In the genomic region with DNA sequence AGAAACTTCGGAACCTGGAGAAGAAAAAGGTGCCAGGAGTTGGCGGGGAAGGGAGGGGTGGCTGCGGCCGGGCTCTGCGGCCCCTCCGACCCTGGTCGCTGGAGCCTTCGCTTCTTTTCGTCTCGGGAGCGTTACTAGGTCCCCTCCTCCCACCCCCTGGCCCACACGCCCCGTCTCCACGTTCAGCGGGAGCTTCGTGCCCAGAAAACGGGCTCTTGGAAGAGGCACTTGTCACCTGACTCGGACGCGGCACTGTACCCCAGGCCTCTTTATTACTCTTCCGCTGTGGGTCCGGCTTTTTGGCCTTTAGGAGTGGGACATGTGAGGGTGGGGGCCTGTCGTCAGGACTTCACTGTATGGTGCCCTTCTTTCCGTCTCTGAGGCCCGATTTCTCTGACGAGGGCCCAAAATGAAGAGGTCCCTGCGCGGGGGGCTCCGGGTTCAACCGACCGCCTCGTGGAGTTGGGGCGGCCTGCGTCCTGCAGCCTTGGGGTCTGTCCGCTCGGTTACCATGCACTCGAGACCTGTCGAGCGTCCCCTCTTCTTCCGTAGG, we compare ENCODE assay signal across 8 cellular contexts. TPM values are rescaled to one million over a fixed set of nuclear protein-coding genes. Genes with fewer than 3 reads are reported as not detected.
DNase-seq lines count a peak whose midpoint lies in the region; ATAC-seq and TF ChIP-seq lines count a peak whose summit lies in the region.

No MANE protein-coding gene starts in this region.

- peak; percentile 0; the same call in 1 of the 2 replicates for ATAC-seq in HCT116
- ATAC-seq in activated B cell treated with CpG ODN at 0.5 μM for 24 hours (ENCODE audit: low read depth): no peak
- no peak for ATAC-seq in HG02852 (IDR thresholded peaks at IDR 0.05; ENCODE audit: unreplicated experiment)

- POLR2A ChIA-PET in HCT116 (lab: Charles Lee) (interaction anchor here (1.0 kb wide), 1 partner anchor 54 kb away, joined by 3 read pairs; no protein-coding TSS in a partner anchor), activated B cell treated with CpG ODN at 0.5 μM for 24 hours (lab: Charles Lee) (interaction anchor here (0.5 to 4.1 kb wide), 8 partner anchors 9 to 379 kb away, joined by 3 to 95 read pairs (median 4); a partner anchor contains a TSS)

- H3K9me2 ChIP-seq in HCT116 (ENCODE audit: insufficient read depth): no peaks in the 10 kb centered on the region; the same call in 1 of the 2 replicates

- H3K4me2 ChIP-seq in HCT116 (ENCODE audit: low read length): peak overlapping the region; percentile 65

- DNase-seq in CD14-positive monocyte (ENCODE audit: low spot score): no peak
- no peak for DNase-seq in HCT116 (ENCODE audit: low read depth, low spot score)
- DNase-seq in activated B cell treated with CpG ODN at 0.5 μM for 24 hours: peak; percentile 37
- DNase-seq in effector memory CD4-positive, alpha-beta T cell: peak in 1 of 3 donors; percentile 11
- no peak for DNase-seq in middle frontal gyrus (ENCODE audit: extremely low spot score, low spot score)

- no peak for TF ChIP-seq RAD21 in HCT116 (IDR thresholded peaks at IDR 0.05; ENCODE audit: low read depth)

- intact Hi-C loops in CD14-positive monocyte (cut with micrococcal nuclease) (loop anchor here in 1 of 2 donors (5.0 to 10.0 kb wide), 3 partner anchors 55 to 798 kb away; a partner anchor contains a TSS), HCT116 (cut with micrococcal nuclease) (loop anchor here (2.0 to 5.0 kb wide), 2 partner anchors 52 to 55 kb away; a partner anchor contains a TSS), activated B cell treated with CpG ODN at 0.5 μM for 24 hours (cut with micrococcal nuclease) (loop anchor here (1.0 to 5.0 kb wide), 8 partner anchors 35 to 892 kb away; a partner anchor contains a TSS)

- peaks cover 3 to 20% of the 10 kb centered on the region in 2 experiments; a peak in 3 of 4 replicates for H3K36me3 ChIP-seq in HCT116 (ENCODE audit: control insufficient read depth in 1 of 2, insufficient read depth in 2 of 2, low read length in 2 of 2)
- H3K36me3 ChIP-seq in effector memory CD4-positive, alpha-beta T cell (ENCODE audit: control insufficient read depth, insufficient read depth, low read length): peaks cover 3% of the 10 kb centered on the region
- H3K36me3 ChIP-seq in muscle layer of colon (ENCODE audit: insufficient read depth, low read length): peaks cover 11% of the 10 kb centered on the region
- peaks cover 0 to 7% (median 2%) of the 10 kb centered on the region in 5 donors for H3K36me3 ChIP-seq in subcutaneous abdominal adipose tissue (ENCODE audit: control insufficient read depth in 5 of 5, insufficient read depth in 5 of 5, low read length in 5 of 5)

- no peak for TF ChIP-seq POLR2A in HCT116 (IDR thresholded peaks at IDR 0.05; ENCODE audit: borderline replicate concordance, extremely low read depth, insufficient read depth, insufficient read length)

- RAD21 ChIA-PET in HCT116 (lab: Charles Lee; ENCODE audit: low non-redundant PET in 1 of 2, low total read pairs in 2 of 2, uncharacterized antibody in 2 of 2, unreplicated experiment in 2 of 2): interaction anchor here in 1 of 2 experiments (0.7 kb wide), 1 partner anchor 770 kb away, joined by 3 read pairs; no protein-coding TSS in a partner anchor

- no peaks in the 10 kb centered on the region for H3K9me3 Mint-ChIP-seq in CD14-positive monocyte
- no peaks in the 10 kb centered on the region for H3K9me3 Mint-ChIP-seq in activated B cell treated with CpG ODN at 0.5 μM for 24 hours

- H3K4me1 ChIP-seq in HCT116 (ENCODE audit: control insufficient read depth in 1 of 2, insufficient read depth in 2 of 2, low read length in 2 of 2): peaks cover 17 to 40% of the 10 kb centered on the region in 2 experiments; a peak in 3 of 4 replicates
- peaks cover 29% of the 10 kb centered on the region for H3K4me1 ChIP-seq in effector memory CD4-positive, alpha-beta T cell (ENCODE audit: control insufficient read depth, insufficient read depth, low read length, poor library complexity, severe bottlenecking)
- H3K4me1 ChIP-seq in muscle layer of colon (ENCODE audit: insufficient read depth, low read length): peaks cover 46% of the 10 kb centered on the region
- H3K4me1 ChIP-seq in subcutaneous abdominal adipose tissue (ENCODE audit: control insufficient read depth in 5 of 5, insufficient read depth in 5 of 5, low read length in 5 of 5): peaks cover 4 to 56% (median 55%) of the 10 kb centered on the region in 5 donors

- H3K4me3 Mint-ChIP-seq in CD14-positive monocyte (peak overlapping the region; percentile 98 to 99), activated B cell treated with CpG ODN at 0.5 μM for 24 hours (peak overlapping the region; percentile 99)

- peaks cover 55% of the 10 kb centered on the region for H3K79me2 ChIP-seq in HCT116 (ENCODE audit: insufficient read depth, low read length)

- no peaks in the 10 kb centered on the region for H3K9me3 ChIP-seq in HCT116 (ENCODE audit: control insufficient read depth in 1 of 2, insufficient read depth in 1 of 2, low read depth in 1 of 2, low read length in 2 of 2)
- no peaks in the 10 kb centered on the region for H3K9me3 ChIP-seq in effector memory CD4-positive, alpha-beta T cell (ENCODE audit: control insufficient read depth, low read length)
- H3K9me3 ChIP-seq in muscle layer of colon (ENCODE audit: low read length): no peaks in the 10 kb centered on the region
- H3K9me3 ChIP-seq in subcutaneous abdominal adipose tissue (ENCODE audit: control insufficient read depth in 5 of 5, low read length in 5 of 5): no peaks in the 10 kb centered on the region

- H3K27ac ChIP-seq in HCT116 (ENCODE audit: low read depth, low read length): peak overlapping the region; percentile 99
- peak overlapping the region; percentile 100 for H3K27ac ChIP-seq in effector memory CD4-positive, alpha-beta T cell (ENCODE audit: insufficient read depth, low read length, poor library complexity, severe bottlenecking)
- peak overlapping the region; percentile 84 for H3K27ac ChIP-seq in muscle layer of colon (ENCODE audit: low read depth, low read length)
- H3K27ac ChIP-seq in subcutaneous abdominal adipose tissue (ENCODE audit: low read depth, low read length): peak overlapping the region; percentile 99

- H4K20me1 ChIP-seq in HCT116 (ENCODE audit: insufficient read depth): peaks cover 17% of the 10 kb centered on the region; the same call in 1 of the 2 replicates

- TF ChIP-seq CTCF in CD14-positive monocyte (IDR thresholded peaks at IDR 0.05) (no peak), HCT116 (IDR thresholded peaks at IDR 0.05 in 2 of 3, conservative IDR thresholded peaks at IDR 0.05 in 1 of 3; ENCODE audit: borderline replicate concordance in 1 of 3, insufficient read depth in 1 of 3, low read depth in 2 of 3, low read length in 2 of 3) (no peak), activated B cell treated with CpG ODN at 0.5 μM for 24 hours (IDR thresholded peaks at IDR 0.05) (no peak)

- H2AFZ ChIP-seq in HCT116 (ENCODE audit: low read depth, low read length, poor library complexity, severe bottlenecking): no peak overlapping the region

- H3K4me3 ChIP-seq in HCT116 (replicated peaks in 1 of 2; ENCODE audit: low read depth in 1 of 2, low read length in 2 of 2) (peak overlapping the region; percentile 69 to 71), muscle layer of colon (ENCODE audit: low read depth in 1 of 2, low read length in 2 of 2) (peak overlapping the region; percentile 77 to 99), subcutaneous abdominal adipose tissue (ENCODE audit: low read depth in 1 of 5, low read length in 5 of 5) (peak overlapping the region; percentile 85 to 95 (median 93))
- H3K4me3 ChIP-seq in effector memory CD4-positive, alpha-beta T cell (ENCODE audit: insufficient read depth, low read depth, low read length, poor library complexity, severe bottlenecking): peak overlapping the region; percentile 95

- BruUV-seq in HCT116 (replicated peaks; lab: Mats Ljungman, UMichigan): no TSS peak

- H3K4me1 Mint-ChIP-seq in CD14-positive monocyte (peaks cover 42% of the 10 kb centered on the region), activated B cell treated with CpG ODN at 0.5 μM for 24 hours (peaks cover 46% of the 10 kb centered on the region)

- H3K27ac Mint-ChIP-seq in CD14-positive monocyte (peak overlapping the region; percentile 90 to 96 (median 93)), activated B cell treated with CpG ODN at 0.5 μM for 24 hours (peak overlapping the region; percentile 98)

- H3K27me3 ChIP-seq in HCT116 (ENCODE audit: insufficient read depth, low read length) (no peaks in the 10 kb centered on the region), muscle layer of colon (ENCODE audit: control insufficient read depth in 1 of 2, insufficient read depth in 2 of 2, low read length in 2 of 2) (no peaks in the 10 kb centered on the region), subcutaneous abdominal adipose tissue (ENCODE audit: control insufficient read depth in 5 of 5, insufficient read depth in 4 of 5, low read length in 5 of 5) (no peaks in the 10 kb centered on the region)
- no peaks in the 10 kb centered on the region for H3K27me3 ChIP-seq in effector memory CD4-positive, alpha-beta T cell (replicated peaks; ENCODE audit: control insufficient read depth, insufficient read depth, low read length, poor library complexity, severe bottlenecking)

- CTCF ChIA-PET in HCT116 (lab: Charles Lee): no interaction called here
- CTCF ChIA-PET in activated B cell treated with CpG ODN at 0.5 μM for 24 hours (lab: Charles Lee): interaction anchor here (1.0 kb wide), 1 partner anchor 12 kb away, joined by 3 read pairs; no protein-coding TSS in a partner anchor

- H3K36me3 Mint-ChIP-seq in CD14-positive monocyte (peaks cover 3 to 9% of the 10 kb centered on the region in 2 donors), activated B cell treated with CpG ODN at 0.5 μM for 24 hours (ENCODE audit: low read depth) (peaks cover 19% of the 10 kb centered on the region)

- H3K27me3 Mint-ChIP-seq in CD14-positive monocyte (ENCODE audit: low read depth in 3 of 3): peaks cover 0 to 1% (median 0%) of the 10 kb centered on the region in 3 donors
- H3K27me3 Mint-ChIP-seq in activated B cell treated with CpG ODN at 0.5 μM for 24 hours: no peaks in the 10 kb centered on the region

- H3K9ac ChIP-seq in HCT116 (ENCODE audit: low read length) (peak overlapping the region; percentile 93), muscle layer of colon (ENCODE audit: low read length) (peak overlapping the region; percentile 89), subcutaneous abdominal adipose tissue (ENCODE audit: low read length in 5 of 5) (peak overlapping the region; percentile 89 to 99 (median 97))

TF ChIP-seq in HCT116, 20 proteins besides CTCF, POLR2A, EP300 and RAD21:
- peak; percentile 70 for TF ChIP-seq ZFX (IDR thresholded peaks at IDR 0.05)
- TF ChIP-seq SRF (IDR thresholded peaks at IDR 0.05; ENCODE audit: low read depth): no peak

RNA-seq across cellular contexts. Expression of a gene that starts 1.2 kb away (rescaled TPM):
- polyA plus RNA-seq in CD14-positive monocyte: 10 to 100 TPM; 59.2 to 81.5 TPM
- total RNA-seq in HCT116 (2021; ENCODE audit: unreplicated experiment) (285 TPM), activated B cell treated with CpG ODN at 0.5 μM for 24 hours (152 and 158 TPM in 2 replicates)
- 133 and 173 TPM in 2 replicates for polyA plus RNA-seq in HCT116 (2012)

RNA-seq across cellular contexts. Expression of a gene that starts 52.7 kb away (rescaled TPM):
- polyA plus RNA-seq in CD14-positive monocyte: 10 to 100 TPM; 10.1 to 13.3 TPM
- total RNA-seq in HCT116 (2021; ENCODE audit: unreplicated experiment) (101 TPM), activated B cell treated with CpG ODN at 0.5 μM for 24 hours (107 and 120 TPM in 2 replicates)
- polyA plus RNA-seq in HCT116 (2012): 66.4 and 80.0 TPM in 2 replicates
